In the genomic region with DNA sequence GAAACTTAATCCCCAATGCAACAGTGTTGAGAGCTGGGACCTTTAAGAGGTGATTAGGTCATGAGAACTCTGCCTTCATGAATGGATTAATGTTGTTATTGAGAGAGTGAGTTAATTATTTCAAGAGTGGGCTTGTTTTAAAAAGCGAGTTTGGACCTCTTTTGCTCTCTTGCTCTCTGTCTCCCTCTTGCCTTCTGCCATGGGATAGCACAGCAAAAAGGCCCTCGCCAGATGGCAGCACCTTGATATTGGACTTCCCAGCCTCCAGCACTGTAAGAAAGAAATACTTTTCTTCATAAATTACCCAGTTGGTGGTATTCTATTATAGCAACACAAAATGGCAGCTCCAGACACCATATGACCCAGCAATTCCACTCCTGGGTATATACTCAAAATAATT, we compare ENCODE assay signal across 8 cellular contexts. TPM values are rescaled to one million over a fixed set of nuclear protein-coding genes. Genes with fewer than 3 reads are reported as not detected.
DNase-seq lines count a peak whose midpoint lies in the region; TF ChIP-seq lines count a peak whose summit lies in the region.

No MANE protein-coding gene starts in this region.

- DNase-seq in NOMO-1 (lab: John Stamatoyannopoulos, UW; ENCODE audit: unreplicated experiment in 2 of 2), result peak; percentile 4 to 12
- no peak for DNase-seq in NOMO-1 treated with dmso at 0.1 percent for 144 hours (lab: John Stamatoyannopoulos, UW; ENCODE audit: unreplicated experiment)
- DNase-seq in NCI-H526 treated with DMSO at 0.1 percent for 48 hours (lab: John Stamatoyannopoulos, UW), result peak; percentile 10
- DNase-seq in astrocyte of the cerebellum (ENCODE audit: low read depth), result no peak
- DNase-seq in retinal pigment epithelial cell (ENCODE audit: low read depth), result no peak
- DNase-seq in uterus, result no peak
- DNase-seq in UCSD-AML1 (lab: John Stamatoyannopoulos, UW; ENCODE audit: unreplicated experiment), result no peak
- DNase-seq in inferior parietal cortex (ENCODE audit: extremely low spot score), result no peak

- TF ChIP-seq CTCF in astrocyte of the cerebellum (IDR thresholded peaks at IDR 0.05; ENCODE audit: low read depth, low read length, missing control alignments) (peak; percentile 64), retinal pigment epithelial cell (conservative IDR thresholded peaks at IDR 0.05; ENCODE audit: low read depth, low read length) (peak; percentile 80), uterus (IDR thresholded peaks at IDR 0.05) (peak in 1 of 4 experiments; percentile 5)

- H3K4me3 ChIP-seq in astrocyte of the cerebellum (ENCODE audit: low read depth, low read length), result no peak overlapping the region
- no peak overlapping the region for H3K4me3 ChIP-seq in retinal pigment epithelial cell (ENCODE audit: low read length)
- H3K4me3 ChIP-seq in uterus, result no peak overlapping the region

- no peak for TF ChIP-seq POLR2A in uterus (IDR thresholded peaks at IDR 0.05)

- no peaks in the 10 kb centered on the region for H3K9me3 ChIP-seq in uterus

- H3K27me3 ChIP-seq in uterus, result peaks cover 0 to 6% of the 10 kb centered on the region in 2 donors

- intact Hi-C loops in uterus (cut with DNase I; ENCODE audit: low total_unique reads), result no loop called here

- in situ Hi-C loops in astrocyte of the cerebellum (cut with HindIII; ENCODE audit: low sequenced_read_pairs), result no loop called here

- no peaks in the 10 kb centered on the region for H3K36me3 ChIP-seq in uterus

- H3K4me1 ChIP-seq in uterus, result no peaks in the 10 kb centered on the region

- no peak overlapping the region for H3K27ac ChIP-seq in uterus

RNA-seq across cellular contexts. Expression of gene ATP6AP2, which starts 7.0 kb away (rescaled TPM):
- 100 to 1,000 TPM in 1 of 4 donors, 10 to 100 TPM in 3; 66.8 to 130 (median 94.5) TPM for total RNA-seq in uterus

RNA-seq across cellular contexts. Expression of gene MPC1L, which starts 49.5 kb away (rescaled TPM):
- total RNA-seq in uterus, result not detected

Comparison
In these comparisons a context has a peak if more than half of its experiments do, and no peak if none do; other contexts are left out.
1. DNase-seq: peak in NOMO-1 (2 of 2) and NCI-H526 treated with DMSO at 0.1 percent for 48 hours (single experiment); none in NOMO-1 treated with dmso at 0.1 percent for 144 hours (single experiment), astrocyte of the cerebellum (single experiment), retinal pigment epithelial cell (single experiment), uterus (0 of 2), UCSD-AML1 (single experiment) and inferior parietal cortex (single experiment).